Comparison of ENCODE assay signal across 8 cellular contexts in the genomic region with DNA sequence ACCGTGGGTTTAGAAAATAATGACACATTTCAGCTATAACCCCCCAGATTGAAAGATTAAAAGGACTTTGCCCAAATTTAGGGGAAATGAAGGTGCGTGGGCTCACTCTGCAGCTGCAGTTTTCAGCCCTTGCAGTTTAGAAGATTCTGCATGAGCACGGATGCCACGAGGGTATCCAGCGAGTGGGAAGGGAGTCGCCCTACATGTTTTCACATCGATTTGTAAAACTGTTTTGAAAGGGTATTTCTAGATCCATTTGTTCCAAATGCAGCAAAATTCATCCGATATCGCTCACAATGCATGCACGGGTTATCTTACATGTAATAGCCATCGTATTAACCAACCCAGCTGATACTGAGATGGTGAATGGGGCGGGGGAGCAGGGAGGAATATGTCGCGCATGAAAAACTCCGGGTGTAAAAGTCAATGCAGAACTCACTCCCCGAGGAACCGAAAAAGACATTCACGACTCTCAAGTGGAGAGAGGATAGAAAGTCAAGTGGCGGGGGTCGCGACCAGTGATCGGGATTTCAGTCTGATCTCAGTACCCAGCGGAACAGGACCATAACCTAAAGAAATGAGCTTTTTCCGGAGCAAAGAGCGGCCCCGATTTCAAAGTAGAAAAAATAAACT. TPM values are rescaled to one million over a fixed set of nuclear protein-coding genes. Genes with fewer than 3 reads are reported as not detected.
A peak's percentile ranks its signal among the peaks of the same experiment; 100 is the strongest.
DNase-seq lines count a peak whose midpoint lies in the region; ATAC-seq and TF ChIP-seq lines count a peak whose summit lies in the region.

No MANE protein-coding gene starts in this region.

- no peak overlapping the region for H2AFZ ChIP-seq in neural cell (ENCODE audit: low read depth, low read length)

- no peaks in the 10 kb centered on the region for H3K9me2 ChIP-seq in neural cell (ENCODE audit: insufficient read depth, low read length)

- peaks cover 6% of the 10 kb centered on the region for H3K79me2 ChIP-seq in neural cell (replicated peaks; ENCODE audit: insufficient read depth, low read length)

- H3K27me3 ChIP-seq in H7 (ENCODE audit: control insufficient read depth, insufficient read depth, low read length): peaks cover 29% of the 10 kb centered on the region
- H3K27me3 ChIP-seq in duodenal mucosa (ENCODE audit: control insufficient read depth in 1 of 2, insufficient read depth in 2 of 2, low read length in 2 of 2): peaks cover 0 to 10% of the 10 kb centered on the region in 2 donors
- H3K27me3 ChIP-seq in neural cell (ENCODE audit: insufficient read depth, low read depth, low read length): peaks cover 73% of the 10 kb centered on the region

- in situ Hi-C loops in ACHN (cut with HindIII; ENCODE audit: low pct_ligation_motif_present, low pct_unique_long_range_greater_than_20kb, low sequenced_read_pairs): no loop called here

- no peak for TF ChIP-seq CTCF in neural cell (IDR thresholded peaks at IDR 0.05; ENCODE audit: poor library complexity, severe bottlenecking)

- DNase-seq in H7 (no peak), UCSD-AML1 (lab: John Stamatoyannopoulos, UW; ENCODE audit: unreplicated experiment) (peak; percentile 64), SW 1271 (lab: John Stamatoyannopoulos, UW) (no peak), ACHN (no peak)

- no peaks in the 10 kb centered on the region for H3K36me3 ChIP-seq in H7 (replicated peaks; ENCODE audit: control insufficient read depth, insufficient read depth, low read length)
- no peaks in the 10 kb centered on the region for H3K36me3 ChIP-seq in duodenal mucosa (ENCODE audit: control insufficient read depth in 1 of 2, insufficient read depth in 2 of 2, low read length in 2 of 2)
- no peaks in the 10 kb centered on the region for H3K36me3 ChIP-seq in neural cell (ENCODE audit: insufficient read depth, low read length)

- ATAC-seq in GM18909 (IDR thresholded peaks at IDR 0.05; ENCODE audit: poor library complexity, unreplicated experiment) (no peak), GM18867 (IDR thresholded peaks at IDR 0.05; ENCODE audit: unreplicated experiment) (no peak)

- peak overlapping the region; percentile 63 for H3K4me2 ChIP-seq in neural cell (ENCODE audit: low read length)

- H3K9me3 ChIP-seq in duodenal mucosa (ENCODE audit: control insufficient read depth in 1 of 2, low read length in 2 of 2) (no peaks in the 10 kb centered on the region), neural cell (ENCODE audit: low read length) (no peaks in the 10 kb centered on the region)

- H3F3A ChIP-seq in neural cell (ENCODE audit: insufficient read depth, low read length, poor library complexity, severe bottlenecking): peaks cover 6% of the 10 kb centered on the region

- H3K4me1 ChIP-seq in duodenal mucosa (ENCODE audit: control insufficient read depth in 1 of 2, insufficient read depth in 2 of 2, low read length in 2 of 2): peaks cover 25 to 29% of the 10 kb centered on the region in 2 donors

- H3K9ac ChIP-seq in duodenal mucosa (ENCODE audit: low read depth in 1 of 2, low read length in 2 of 2) (peak overlapping the region; percentile 62 to 66), neural cell (ENCODE audit: low read length) (peak overlapping the region; percentile 59)

- H3K4me3 ChIP-seq in H7 (ENCODE audit: insufficient read depth, low read depth, low read length): peak overlapping the region; percentile 99
- H3K4me3 ChIP-seq in duodenal mucosa (ENCODE audit: low read depth in 1 of 2, low read length in 2 of 2): peak overlapping the region; percentile 64 to 78
- peak overlapping the region; percentile 69 for H3K4me3 ChIP-seq in neural cell (ENCODE audit: low read length)

- TF ChIP-seq EP300 in neural cell (conservative IDR thresholded peaks at IDR 0.05; ENCODE audit: poor library complexity, severe bottlenecking): no peak

- no peak overlapping the region for H3K27ac ChIP-seq in duodenal mucosa (ENCODE audit: low read depth, low read length)
- no peak overlapping the region for H3K27ac ChIP-seq in neural cell (ENCODE audit: low read length)

- H4K20me1 ChIP-seq in neural cell (ENCODE audit: insufficient read depth): no peaks in the 10 kb centered on the region

- no peak for TF ChIP-seq RAD21 in neural cell (conservative IDR thresholded peaks at IDR 0.05)

TF ChIP-seq in neural cell, 6 proteins besides CTCF, POLR2A, EP300 and RAD21:
- no peak for TF ChIP-seq TAF1 (IDR thresholded peaks at IDR 0.05; ENCODE audit: low read depth)
- TF ChIP-seq, protein P1, sequence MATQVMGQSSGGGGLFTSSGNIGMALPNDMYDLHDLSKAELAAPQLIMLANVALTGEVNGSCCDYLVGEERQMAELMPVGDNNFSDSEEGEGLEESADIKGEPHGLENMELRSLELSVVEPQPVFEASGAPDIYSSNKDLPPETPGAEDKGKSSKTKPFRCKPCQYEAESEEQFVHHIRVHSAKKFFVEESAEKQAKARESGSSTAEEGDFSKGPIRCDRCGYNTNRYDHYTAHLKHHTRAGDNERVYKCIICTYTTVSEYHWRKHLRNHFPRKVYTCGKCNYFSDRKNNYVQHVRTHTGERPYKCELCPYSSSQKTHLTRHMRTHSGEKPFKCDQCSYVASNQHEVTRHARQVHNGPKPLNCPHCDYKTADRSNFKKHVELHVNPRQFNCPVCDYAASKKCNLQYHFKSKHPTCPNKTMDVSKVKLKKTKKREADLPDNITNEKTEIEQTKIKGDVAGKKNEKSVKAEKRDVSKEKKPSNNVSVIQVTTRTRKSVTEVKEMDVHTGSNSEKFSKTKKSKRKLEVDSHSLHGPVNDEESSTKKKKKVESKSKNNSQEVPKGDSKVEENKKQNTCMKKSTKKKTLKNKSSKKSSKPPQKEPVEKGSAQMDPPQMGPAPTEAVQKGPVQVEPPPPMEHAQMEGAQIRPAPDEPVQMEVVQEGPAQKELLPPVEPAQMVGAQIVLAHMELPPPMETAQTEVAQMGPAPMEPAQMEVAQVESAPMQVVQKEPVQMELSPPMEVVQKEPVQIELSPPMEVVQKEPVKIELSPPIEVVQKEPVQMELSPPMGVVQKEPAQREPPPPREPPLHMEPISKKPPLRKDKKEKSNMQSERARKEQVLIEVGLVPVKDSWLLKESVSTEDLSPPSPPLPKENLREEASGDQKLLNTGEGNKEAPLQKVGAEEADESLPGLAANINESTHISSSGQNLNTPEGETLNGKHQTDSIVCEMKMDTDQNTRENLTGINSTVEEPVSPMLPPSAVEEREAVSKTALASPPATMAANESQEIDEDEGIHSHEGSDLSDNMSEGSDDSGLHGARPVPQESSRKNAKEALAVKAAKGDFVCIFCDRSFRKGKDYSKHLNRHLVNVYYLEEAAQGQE (IDR thresholded peaks at IDR 0.05; ENCODE audit: borderline replicate concordance): no peak
- peak; percentile 30 for TF ChIP-seq POLR2AphosphoS5 (IDR thresholded peaks at IDR 0.05)
- no peak for TF ChIP-seq SMC3 (conservative IDR thresholded peaks at IDR 0.05; ENCODE audit: poor library complexity)
- no peak for TF ChIP-seq EZH2 (IDR thresholded peaks at IDR 0.05; ENCODE audit: borderline replicate concordance, insufficient read depth, low read length, poor library complexity, severe bottlenecking)

RNA-seq across cellular contexts. Expression of a gene that starts 4.9 kb away (rescaled TPM):
- total RNA-seq in H7 (2014; rRNA removed; shearing (Covaris generic)): 136 and 201 TPM in 2 replicates
- 13.7 and 16.9 TPM in 2 replicates for polyA plus RNA-seq in neural cell
- 36.7 and 39.2 TPM in 2 replicates for polyA minus RNA-seq in neural cell

RNA-seq across cellular contexts. Expression of a gene that starts 52.3 kb away (rescaled TPM):
- total RNA-seq in H7 (2014; rRNA removed; shearing (Covaris generic)): 2.6 and 3.4 TPM in 2 replicates
- 9.0 and 10.0 TPM in 2 replicates for polyA plus RNA-seq in neural cell
- 8.3 and 9.5 TPM in 2 replicates for polyA minus RNA-seq in neural cell
